Comparison of ENCODE assay signal across 19 cellular contexts in the genomic region with DNA sequence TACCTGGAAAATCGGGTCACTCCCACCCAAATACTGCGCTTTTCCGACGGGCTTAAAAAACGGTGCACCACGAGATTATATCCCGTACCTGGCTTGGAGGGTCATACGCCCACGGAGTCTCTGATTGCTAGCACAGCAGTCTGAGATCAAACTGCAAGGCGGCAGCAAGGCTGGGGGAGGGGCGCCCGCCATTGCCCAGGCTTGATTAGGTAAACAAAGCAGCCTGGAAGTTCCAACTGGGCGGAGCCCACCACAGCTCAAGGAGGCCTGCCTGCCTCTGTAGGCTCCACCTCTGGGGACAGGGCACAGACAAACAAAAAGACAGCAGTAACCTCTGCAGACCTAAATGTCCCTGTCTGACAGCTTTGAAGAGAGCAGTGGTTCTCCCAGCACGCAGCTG. TPM values are rescaled to one million over a fixed set of nuclear protein-coding genes. Genes with fewer than 3 reads are reported as not detected.
"Had no signal": no experiment of that assay in that cellular context is flagged by ENCODE, and none has a peak within 500 bp of the region (broad histone marks: within the 10 kb centered on the region; RNA-seq: fewer than 3 reads in every experiment).

No MANE protein-coding gene starts in this region.

RNA-seq across cellular contexts. Expression of a gene that starts 30.7 kb away (rescaled TPM):
- total RNA-seq: dermis blood vessel endothelial cell; heart right ventricle; left colon; left ventricle myocardium inferior; mesenteric fat pad; myocyte; naive thymus-derived CD8-positive, alpha-beta T cell; occipital lobe; psoas muscle; right cardiac atrium; sigmoid colon; skeletal muscle tissue; subcutaneous adipose tissue; temporal lobe; thyroid gland had no signal
- polyA plus RNA-seq: heart right ventricle; immature natural killer cell; naive thymus-derived CD8-positive, alpha-beta T cell; ovary; psoas muscle; right cardiac atrium; sigmoid colon; stomach; urinary bladder had no signal
